30 cellular contexts compared by ENCODE assay signal in genomic region chr20:51607170-51607569, GRCh38.
"Had no signal": no experiment of that assay in that cellular context is flagged by ENCODE, and none has a peak within 500 bp of the region (broad histone marks: within the 10 kb centered on the region; RNA-seq: fewer than 3 reads in every experiment).

No MANE protein-coding gene starts in this region.

- ATAC-seq: activated T-cell treated with anti-CD3 and anti-CD28 coated beads, Interleukin-2, amount 50 U/mL, for 72 hours; gastroesophageal sphincter; mucosa of descending colon; natural killer cell treated with Interleukin-12 subunit alpha and Interleukin-12 subunit beta and Interleukin-15 and Interleukin-18, amount 100 ng/mL, for 72 hours; right lobe of liver; stimulated activated naive B cell treated with anti-CD40 and anti-IgM and Interleukin-4, amounts not matched to agents 10 μg/mL and 1 μg/mL and 100 μg/mL, for 72 hours; WTC11 had no signal

- H3K36me3 ChIP-seq: cardiac muscle cell had no signal

- H2AFZ ChIP-seq: hepatocyte had no signal

- H3K9me3 ChIP-seq: ascending aorta, gastroesophageal sphincter, left ventricle myocardium inferior, mucosa of descending colon, right lobe of liver, stomach, thyroid gland, upper lobe of left lung, vagina had no signal

- H3K79me2 ChIP-seq: hepatocyte had no signal

- H3K4me1 Mint-ChIP-seq: activated naive CD8-positive, alpha-beta T cell treated with anti-CD3 and anti-CD28 coated beads for 36 hours; brain; stimulated activated naive B cell treated with anti-CD40 and anti-IgM and Interleukin-4, amounts not matched to agents 10 μg/mL and 1 μg/mL and 100 μg/mL, for 72 hours had no signal

- H3K4me3 Mint-ChIP-seq: activated CD4-positive, alpha-beta memory T cell treated with anti-CD3 and anti-CD28 coated beads, Interleukin-2, amount 10 ng/mL, durations not matched to agents 7 days and 5 days; activated CD4-positive, alpha-beta T cell treated with anti-CD3 and anti-CD28 coated beads, Interleukin-2, amount 10 ng/mL, durations not matched to agents 7 days and 5 days; activated naive CD8-positive, alpha-beta T cell treated with anti-CD3 and anti-CD28 coated beads for 36 hours; brain; stimulated activated naive B cell treated with anti-CD40 and anti-IgM and Interleukin-4, amounts not matched to agents 10 μg/mL and 1 μg/mL and 100 μg/mL, for 72 hours; WTC11 had no signal

- FAIRE-seq: endothelial cell of umbilical vein had no signal

- H3K4me3 ChIP-seq: ascending aorta, cardiac muscle cell, coronary artery, dorsolateral prefrontal cortex, gastroesophageal sphincter, hepatocyte, left ventricle myocardium inferior, lung, mucosa of descending colon, right lobe of liver, stomach, thyroid gland, upper lobe of left lung, vagina had no signal

- H3K4me2 ChIP-seq: hepatocyte had no signal

- H3K27ac ChIP-seq: ascending aorta, cardiac muscle cell, coronary artery, dorsolateral prefrontal cortex, gastroesophageal sphincter, hepatocyte, left ventricle myocardium inferior, right lobe of liver, stomach, thyroid gland, upper lobe of left lung, vagina had no signal

- H3K4me1 ChIP-seq: ascending aorta, left ventricle myocardium inferior, right lobe of liver, stomach, thyroid gland, upper lobe of left lung, vagina had no signal

- H3K27me3 ChIP-seq: ascending aorta, cardiac muscle cell, dorsolateral prefrontal cortex, gastroesophageal sphincter, hepatocyte, right lobe of liver, stomach, thyroid gland, upper lobe of left lung, vagina had no signal

- DNase-seq: activated CD4-positive, alpha-beta memory T cell treated with anti-CD3 and anti-CD28 coated beads, Interleukin-2, amount 10 ng/mL, durations not matched to agents 7 days and 5 days; activated CD4-positive, alpha-beta T cell treated with anti-CD3 and anti-CD28 coated beads for 1 hour; activated CD4-positive, alpha-beta T cell treated with anti-CD3 and anti-CD28 coated beads, Interleukin-2, amount 10 ng/mL, durations not matched to agents 7 days and 5 days; activated effector memory CD4-positive, alpha-beta T cell treated with Interleukin-2 at 50 U/mL for 16 hours; activated naive CD4-positive, alpha-beta T cell treated with Interleukin-2 at 50 U/mL for 16 hours; activated naive CD8-positive, alpha-beta T cell treated with anti-CD3 and anti-CD28 coated beads for 36 hours; activated T-cell treated with anti-CD3 and anti-CD28 coated beads, Interleukin-2, amount 50 U/mL, for 72 hours; dorsolateral prefrontal cortex; effector memory CD4-positive, alpha-beta T cell; islet precursor cell; left ventricle myocardium inferior; mucosa of descending colon; right lobe of liver; stimulated activated CD4-positive, alpha-beta T cell treated with anti-CD3 and anti-CD28 coated beads, Interleukin-4, amount 100 ng/mL, for 4 hours; stimulated activated CD8-positive, alpha-beta memory T cell treated with anti-CD3 and anti-CD28 coated beads, Interleukin-4, amount 100 ng/mL, for 48 hours; stimulated activated naive B cell treated with anti-CD40 and anti-IgM and Interleukin-4, amounts not matched to agents 10 μg/mL and 1 μg/mL and 100 μg/mL, for 72 hours; stomach; thyroid gland had no signal

- H3K27me3 Mint-ChIP-seq: activated naive CD8-positive, alpha-beta T cell treated with anti-CD3 and anti-CD28 coated beads for 36 hours; natural killer cell treated with Interleukin-12 subunit alpha and Interleukin-12 subunit beta and Interleukin-15 and Interleukin-18, amount 100 ng/mL, for 72 hours had no signal

- H3K9me3 Mint-ChIP-seq: activated CD4-positive, alpha-beta memory T cell treated with anti-CD3 and anti-CD28 coated beads, Interleukin-2, amount 10 ng/mL, durations not matched to agents 7 days and 5 days; activated CD4-positive, alpha-beta T cell treated with anti-CD3 and anti-CD28 coated beads, Interleukin-2, amount 10 ng/mL, durations not matched to agents 7 days and 5 days; activated naive CD8-positive, alpha-beta T cell treated with anti-CD3 and anti-CD28 coated beads for 36 hours; activated T-cell treated with anti-CD3 and anti-CD28 coated beads, Interleukin-2, amount 50 U/mL, for 72 hours; brain; natural killer cell treated with Interleukin-12 subunit alpha and Interleukin-12 subunit beta and Interleukin-15 and Interleukin-18, amount 100 ng/mL, for 72 hours; stimulated activated naive B cell treated with anti-CD40 and anti-IgM and Interleukin-4, amounts not matched to agents 10 μg/mL and 1 μg/mL and 100 μg/mL, for 72 hours; WTC11 had no signal

- H3K36me3 Mint-ChIP-seq: activated naive CD8-positive, alpha-beta T cell treated with anti-CD3 and anti-CD28 coated beads for 36 hours; natural killer cell treated with Interleukin-12 subunit alpha and Interleukin-12 subunit beta and Interleukin-15 and Interleukin-18, amount 100 ng/mL, for 72 hours; stimulated activated naive B cell treated with anti-CD40 and anti-IgM and Interleukin-4, amounts not matched to agents 10 μg/mL and 1 μg/mL and 100 μg/mL, for 72 hours; WTC11 had no signal

- H3K27ac Mint-ChIP-seq: activated CD4-positive, alpha-beta memory T cell treated with anti-CD3 and anti-CD28 coated beads, Interleukin-2, amount 10 ng/mL, durations not matched to agents 7 days and 5 days; activated CD4-positive, alpha-beta T cell treated with anti-CD3 and anti-CD28 coated beads, Interleukin-2, amount 10 ng/mL, durations not matched to agents 7 days and 5 days; activated naive CD8-positive, alpha-beta T cell treated with anti-CD3 and anti-CD28 coated beads for 36 hours; activated T-cell treated with anti-CD3 and anti-CD28 coated beads, Interleukin-2, amount 50 U/mL, for 72 hours; stimulated activated naive B cell treated with anti-CD40 and anti-IgM and Interleukin-4, amounts not matched to agents 10 μg/mL and 1 μg/mL and 100 μg/mL, for 72 hours; WTC11 had no signal
